1 cellular context compared by ENCODE assay signal in genomic region chr22:18021431-18021830, GRCh38.
TF ChIP-seq lines count a peak whose summit lies in the region.

No MANE protein-coding gene starts in this region.

TF ChIP-seq in H1, 55 proteins besides CTCF, POLR2A, EP300 and RAD21 (continued from another document):
- TF ChIP-seq CBX8 (IDR thresholded peaks at IDR 0.05; ENCODE audit: borderline replicate concordance, low read depth, low read length) (no peak), CREB1 (IDR thresholded peaks at IDR 0.05) (no peak), SIRT6 (IDR thresholded peaks at IDR 0.05; ENCODE audit: low read length) (no peak), KDM1A (IDR thresholded peaks at IDR 0.05; ENCODE audit: borderline replicate concordance, low read length) (no peak)
